9 cellular contexts compared by ENCODE assay signal in the genomic region with DNA sequence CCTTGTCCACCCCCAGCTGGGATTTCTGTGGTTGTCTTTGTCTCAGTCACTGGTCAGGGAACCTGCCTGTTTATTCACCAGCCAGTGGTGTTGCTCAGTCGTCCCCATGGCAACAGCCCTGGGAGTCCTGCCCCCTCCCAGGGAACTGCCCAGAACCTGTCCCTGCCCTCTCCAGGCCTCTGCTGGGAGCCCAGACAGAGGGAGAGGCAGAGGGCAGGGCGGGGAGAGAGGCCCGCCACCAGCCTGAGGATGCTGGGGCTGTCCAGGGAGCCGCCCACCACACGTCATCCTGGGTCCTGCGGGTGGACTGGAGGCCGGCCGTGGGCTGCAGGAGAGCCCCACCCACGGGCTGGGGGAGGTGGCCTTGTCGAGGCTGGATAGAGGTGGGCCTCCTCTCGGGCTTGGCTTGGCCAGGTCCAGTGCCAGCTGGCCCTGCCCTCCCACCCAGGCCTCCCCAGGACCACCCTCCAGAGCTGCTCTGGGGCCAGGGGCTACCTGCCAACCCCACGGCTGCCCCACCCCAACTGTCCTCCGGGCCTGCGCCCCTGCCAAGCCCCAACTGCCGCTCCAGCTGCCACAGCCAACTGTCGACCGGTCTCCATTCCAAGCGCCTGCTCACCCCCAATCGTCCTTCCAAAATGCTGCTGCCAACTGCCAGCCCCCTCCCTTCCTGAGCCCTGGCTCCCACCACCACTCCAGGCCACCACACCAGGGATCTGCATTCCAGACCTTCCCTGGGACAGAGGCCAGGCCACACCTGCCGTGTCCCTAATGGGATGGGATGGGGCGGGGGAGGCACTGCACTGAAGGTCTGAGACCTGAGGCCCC. TPM values are rescaled to one million over a fixed set of nuclear protein-coding genes. Genes with fewer than 3 reads are reported as not detected.
A peak's percentile ranks its signal among the peaks of the same experiment; 100 is the strongest.
DNase-seq lines count a peak whose midpoint lies in the region; ATAC-seq lines count a peak whose summit lies in the region.
"Had no signal": no experiment of that assay in that cellular context is flagged by ENCODE, and none has a peak within 500 bp of the region (broad histone marks: within the 10 kb centered on the region; RNA-seq: fewer than 3 reads in every experiment).

No MANE protein-coding gene starts in this region.

- H3K4me1 ChIP-seq in rectal smooth muscle tissue (ENCODE audit: control insufficient read depth, insufficient read depth, low read length), result no peaks in the 10 kb centered on the region

- intact Hi-C loops in left cardiac atrium (cut with DNase I), result no loop called here

- H3K27me3 ChIP-seq in rectal smooth muscle tissue (ENCODE audit: control insufficient read depth, insufficient read depth, low read length), result no peaks in the 10 kb centered on the region

- peak; percentile 86 to 92 for ATAC-seq in left cardiac atrium
- no peak for ATAC-seq in HG02763 (IDR thresholded peaks at IDR 0.05; ENCODE audit: unreplicated experiment)
- ATAC-seq in HG03039 (IDR thresholded peaks at IDR 0.05; ENCODE audit: unreplicated experiment), result no peak

- H3K9ac ChIP-seq in rectal smooth muscle tissue (ENCODE audit: low read length), result no peak overlapping the region

- peak overlapping the region; percentile 14 for H3K27ac ChIP-seq in rectal smooth muscle tissue (ENCODE audit: low read depth, low read length)

- H3K36me3 ChIP-seq in rectal smooth muscle tissue (ENCODE audit: control insufficient read depth, insufficient read depth, low read length), result no peaks in the 10 kb centered on the region

- H3K4me3 ChIP-seq in rectal smooth muscle tissue (ENCODE audit: low read length), result no peak overlapping the region

- DNase-seq in DMS79 treated with DMSO at 0.1 percent for 48 hours (lab: John Stamatoyannopoulos, UW) (peak; percentile 86), NCI-H2029 (lab: John Stamatoyannopoulos, UW) (peak; percentile 77), anterior cingulate cortex (lab: John Stamatoyannopoulos, UW) (peak in 49 of 58 donors; percentile 14 to 83 (median 55)), left cardiac atrium (peak; percentile 93)
- no peak for DNase-seq in activated naive CD4-positive, alpha-beta T cell (lab: John Stamatoyannopoulos, UW)
- DNase-seq: naive B cell had no signal

RNA-seq across cellular contexts. Expression of a gene that starts 4.2 kb away (rescaled TPM):
- total RNA-seq in left cardiac atrium, result 10 to 100 TPM; 12.7 to 17.0 TPM

RNA-seq across cellular contexts. Expression of a gene that starts 26.1 kb away (rescaled TPM):
- not detected for total RNA-seq in left cardiac atrium

RNA-seq across cellular contexts. Expression of a gene that starts 29.8 kb away (rescaled TPM):
- 10 to 100 TPM; 67.5 to 68.7 TPM for total RNA-seq in left cardiac atrium

RNA-seq across cellular contexts. Expression of a gene that starts 59.7 kb away (rescaled TPM):
- 10 to 100 TPM; 41.9 to 53.4 TPM for total RNA-seq in left cardiac atrium

Comparison
In these comparisons a context has a peak if more than half of its experiments do, and no peak if none do; other contexts are left out.
1. DNase-seq: peak in DMS79 treated with DMSO at 0.1 percent for 48 hours (single experiment), NCI-H2029 (single experiment), anterior cingulate cortex (49 of 58) and left cardiac atrium (single experiment); none in activated naive CD4-positive, alpha-beta T cell (0 of 4).
2. ATAC-seq: peak in left cardiac atrium (2 of 2); none in HG02763 (single experiment) and HG03039 (single experiment).